8 cellular contexts compared by ENCODE assay signal in the genomic region with DNA sequence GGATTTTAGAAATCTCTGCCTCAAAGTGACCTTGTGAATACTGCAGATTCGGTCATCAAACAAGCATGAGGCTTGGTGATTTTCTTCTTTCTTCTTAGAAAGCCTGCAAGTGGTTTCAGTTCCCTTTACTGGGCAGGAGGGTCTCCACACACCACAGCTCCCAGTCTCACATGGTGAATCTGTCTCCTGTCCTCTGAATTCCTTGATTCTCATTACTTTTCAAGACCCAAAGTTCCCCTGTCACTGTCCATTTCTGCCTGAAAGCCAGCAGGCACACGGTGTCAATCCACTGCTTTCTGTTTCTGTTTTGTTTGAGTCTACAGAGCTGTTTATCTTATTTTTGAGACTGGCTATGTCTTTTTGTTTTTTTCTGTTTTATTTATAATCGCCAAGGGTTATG. TPM values are rescaled to one million over a fixed set of nuclear protein-coding genes. Genes with fewer than 3 reads are reported as not detected.
DNase-seq lines count a peak whose midpoint lies in the region; ATAC-seq, FAIRE-seq and TF ChIP-seq lines count a peak whose summit lies in the region.

No MANE protein-coding gene starts in this region.

- no peaks in the 10 kb centered on the region for H3K27me3 ChIP-seq in ovary

- H3K36me3 ChIP-seq in ovary, result no peaks in the 10 kb centered on the region

- no peak for TF ChIP-seq POLR2A in ovary (IDR thresholded peaks at IDR 0.05)

- CTCF ChIA-PET in activated CD4-positive, alpha-beta memory T cell treated with anti-CD3 and anti-CD28 coated beads for 36 hours (lab: Charles Lee), result interaction anchor here (0.9 to 1.2 kb wide), 2 partner anchors 19 to 20 kb away, joined by 3 read pairs; no protein-coding TSS in a partner anchor

- intact Hi-C loops in activated CD4-positive, alpha-beta memory T cell treated with anti-CD3 and anti-CD28 coated beads for 36 hours (cut with micrococcal nuclease), result no loop called here
- intact Hi-C loops in ovary (cut with DNase I), result no loop called here

- POLR2A ChIA-PET in activated CD4-positive, alpha-beta memory T cell treated with anti-CD3 and anti-CD28 coated beads for 36 hours (lab: Charles Lee), result no interaction called here

- TF ChIP-seq EP300 in ovary (IDR thresholded peaks at IDR 0.05), result no peak

- no peaks in the 10 kb centered on the region for H3K9me3 Mint-ChIP-seq in activated CD4-positive, alpha-beta memory T cell treated with anti-CD3 and anti-CD28 coated beads for 36 hours

- TF ChIP-seq CTCF in ovary (IDR thresholded peaks at IDR 0.05), result no peak

- H3K27ac ChIP-seq in ovary, result peak overlapping the region in 1 of 2 donors; percentile 38

- peak overlapping the region; percentile 19 for H3K4me3 ChIP-seq in ovary

- peaks cover 4% of the 10 kb centered on the region for H3K4me1 ChIP-seq in ovary (ENCODE audit: insufficient read depth)

- ATAC-seq in GM18870 (IDR thresholded peaks at IDR 0.05; ENCODE audit: unreplicated experiment) (peak; percentile 91), HG02798 (IDR thresholded peaks at IDR 0.05; ENCODE audit: poor library complexity, unreplicated experiment) (peak; percentile 85)

- H3K4me1 Mint-ChIP-seq in activated CD4-positive, alpha-beta memory T cell treated with anti-CD3 and anti-CD28 coated beads for 36 hours (ENCODE audit: low read depth), result peaks cover 5% of the 10 kb centered on the region

- no peaks in the 10 kb centered on the region for H3K9me3 ChIP-seq in ovary

- WGBS in ovary, 3 donors, result 4 to 9% (median 5%) methylated on average over 3 of the region's 3 CpGs

- DNase-seq in activated CD4-positive, alpha-beta memory T cell treated with anti-CD3 and anti-CD28 coated beads for 36 hours, result no peak
- no peak for DNase-seq in ovary
- no peak for DNase-seq in frontal cortex (ENCODE audit: low spot score in 2 of 2)
- no peak for DNase-seq in activated T-cell treated with anti-CD3 and anti-CD28 coated beads, Interleukin-2, amount 50 U/mL, for 1 hour
- no peak for DNase-seq in iPS-NIHi11 (ENCODE audit: low spot score)
- DNase-seq in COR-L47 (lab: John Stamatoyannopoulos, UW), result no peak

- H3K27me3 Mint-ChIP-seq in activated CD4-positive, alpha-beta memory T cell treated with anti-CD3 and anti-CD28 coated beads for 36 hours, result peaks cover 2% of the 10 kb centered on the region

- no peak overlapping the region for H3K27ac Mint-ChIP-seq in activated CD4-positive, alpha-beta memory T cell treated with anti-CD3 and anti-CD28 coated beads for 36 hours

- H3K4me3 Mint-ChIP-seq in activated CD4-positive, alpha-beta memory T cell treated with anti-CD3 and anti-CD28 coated beads for 36 hours, result peak overlapping the region; percentile 2

- no peak for FAIRE-seq in frontal cortex (lab: Jason Lieb, UNC)

- H3K36me3 Mint-ChIP-seq in activated CD4-positive, alpha-beta memory T cell treated with anti-CD3 and anti-CD28 coated beads for 36 hours, result no peaks in the 10 kb centered on the region

RNA-seq across cellular contexts. Expression of a gene that starts 14.2 kb away (rescaled TPM):
- total RNA-seq in activated CD4-positive, alpha-beta memory T cell treated with anti-CD3 and anti-CD28 coated beads for 36 hours, result not detected
- 1 to 10 TPM in 4 of 7 donors, under 1 TPM in 1, not detected in 2; 0.58 to 3.7 (median 1.2) TPM for total RNA-seq in ovary
- 1 to 10 TPM; 2.1 to 3.8 TPM for polyA plus RNA-seq in ovary
- total RNA-seq in frontal cortex, result 6.9 TPM

RNA-seq across cellular contexts. Expression of a gene that starts 47.9 kb away (rescaled TPM):
- total RNA-seq in activated CD4-positive, alpha-beta memory T cell treated with anti-CD3 and anti-CD28 coated beads for 36 hours, result 1 to 10 TPM; 8.5 to 8.7 TPM
- total RNA-seq in ovary (10 to 100 TPM; 34.7 to 62.4 (median 47.3) TPM), frontal cortex (24.9 TPM)
- 10 to 100 TPM; 29.6 to 32.4 TPM for polyA plus RNA-seq in ovary
